Comparison of ENCODE assay signal across 1 cellular context in the genomic region with DNA sequence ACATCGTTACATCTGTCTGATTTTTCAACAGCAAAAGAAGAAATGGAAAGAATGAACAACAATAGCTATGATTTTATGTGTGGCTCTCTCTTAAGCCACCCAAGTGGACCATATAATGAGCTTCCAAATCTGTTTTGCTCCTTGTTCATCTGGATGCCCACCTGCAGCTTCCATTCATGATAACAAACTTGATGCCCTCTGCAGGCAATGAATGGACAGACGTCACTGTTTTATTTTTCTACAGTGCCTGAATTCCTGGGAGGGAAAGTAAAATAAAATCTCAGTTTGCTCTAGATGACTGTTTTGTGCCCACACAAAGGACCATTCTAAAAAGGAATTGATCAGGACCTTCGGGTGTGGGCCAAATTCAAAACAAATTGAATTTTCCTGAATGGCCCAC.
TF ChIP-seq lines count a peak whose summit lies in the region.

No MANE protein-coding gene starts in this region.

TF ChIP-seq in GM12878, 131 proteins besides CTCF, POLR2A, EP300 and RAD21:
- TF ChIP-seq JUNB (IDR thresholded peaks at IDR 0.05): 0 out of 2 replicates have a peak, but pooled peaks have one; percentile 9
- TF ChIP-seq ATF7 (IDR thresholded peaks at IDR 0.05; ENCODE audit: low read depth): peak; percentile 39; the same call in 1 of the 2 replicates
- no peak for TF ChIP-seq MYC (IDR thresholded peaks at IDR 0.05; ENCODE audit: insufficient read depth, insufficient read length, insufficient replicate concordance, low read length, severe bottlenecking)
- TF ChIP-seq, protein P1, sequence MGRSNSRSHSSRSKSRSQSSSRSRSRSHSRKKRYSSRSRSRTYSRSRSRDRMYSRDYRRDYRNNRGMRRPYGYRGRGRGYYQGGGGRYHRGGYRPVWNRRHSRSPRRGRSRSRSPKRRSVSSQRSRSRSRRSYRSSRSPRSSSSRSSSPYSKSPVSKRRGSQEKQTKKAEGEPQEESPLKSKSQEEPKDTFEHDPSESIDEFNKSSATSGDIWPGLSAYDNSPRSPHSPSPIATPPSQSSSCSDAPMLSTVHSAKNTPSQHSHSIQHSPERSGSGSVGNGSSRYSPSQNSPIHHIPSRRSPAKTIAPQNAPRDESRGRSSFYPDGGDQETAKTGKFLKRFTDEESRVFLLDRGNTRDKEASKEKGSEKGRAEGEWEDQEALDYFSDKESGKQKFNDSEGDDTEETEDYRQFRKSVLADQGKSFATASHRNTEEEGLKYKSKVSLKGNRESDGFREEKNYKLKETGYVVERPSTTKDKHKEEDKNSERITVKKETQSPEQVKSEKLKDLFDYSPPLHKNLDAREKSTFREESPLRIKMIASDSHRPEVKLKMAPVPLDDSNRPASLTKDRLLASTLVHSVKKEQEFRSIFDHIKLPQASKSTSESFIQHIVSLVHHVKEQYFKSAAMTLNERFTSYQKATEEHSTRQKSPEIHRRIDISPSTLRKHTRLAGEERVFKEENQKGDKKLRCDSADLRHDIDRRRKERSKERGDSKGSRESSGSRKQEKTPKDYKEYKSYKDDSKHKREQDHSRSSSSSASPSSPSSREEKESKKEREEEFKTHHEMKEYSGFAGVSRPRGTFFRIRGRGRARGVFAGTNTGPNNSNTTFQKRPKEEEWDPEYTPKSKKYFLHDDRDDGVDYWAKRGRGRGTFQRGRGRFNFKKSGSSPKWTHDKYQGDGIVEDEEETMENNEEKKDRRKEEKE (IDR thresholded peaks at IDR 0.05): no peak
- TF ChIP-seq, protein P2, sequence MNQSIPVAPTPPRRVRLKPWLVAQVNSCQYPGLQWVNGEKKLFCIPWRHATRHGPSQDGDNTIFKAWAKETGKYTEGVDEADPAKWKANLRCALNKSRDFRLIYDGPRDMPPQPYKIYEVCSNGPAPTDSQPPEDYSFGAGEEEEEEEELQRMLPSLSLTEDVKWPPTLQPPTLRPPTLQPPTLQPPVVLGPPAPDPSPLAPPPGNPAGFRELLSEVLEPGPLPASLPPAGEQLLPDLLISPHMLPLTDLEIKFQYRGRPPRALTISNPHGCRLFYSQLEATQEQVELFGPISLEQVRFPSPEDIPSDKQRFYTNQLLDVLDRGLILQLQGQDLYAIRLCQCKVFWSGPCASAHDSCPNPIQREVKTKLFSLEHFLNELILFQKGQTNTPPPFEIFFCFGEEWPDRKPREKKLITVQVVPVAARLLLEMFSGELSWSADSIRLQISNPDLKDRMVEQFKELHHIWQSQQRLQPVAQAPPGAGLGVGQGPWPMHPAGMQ (IDR thresholded peaks at IDR 0.05; ENCODE audit: borderline replicate concordance): no peak
- TF ChIP-seq CREM (IDR thresholded peaks at IDR 0.05; ENCODE audit: low read depth): peak; percentile 33; the same call in 1 of the 2 replicates
